In the genomic region with DNA sequence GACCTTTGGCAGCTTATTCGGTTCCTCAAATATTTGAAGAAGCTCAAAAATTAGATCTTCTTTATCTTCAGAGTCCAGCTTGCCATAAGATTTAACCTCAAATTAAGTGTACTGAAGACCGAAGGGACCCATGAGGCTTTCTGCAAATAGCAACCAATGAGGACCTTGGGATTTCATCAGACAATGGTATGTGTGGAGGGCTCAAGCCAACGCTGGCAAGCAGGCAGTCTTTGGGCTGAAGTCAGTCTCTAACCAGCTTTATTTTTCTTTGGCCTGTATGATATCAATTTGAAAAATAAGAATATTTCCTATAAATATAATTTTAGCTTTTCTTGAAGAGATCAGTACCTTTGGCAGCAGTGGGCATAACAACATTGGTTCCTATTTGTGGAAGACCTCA, we compare ENCODE assay signal across 23 cellular contexts.
"Had no signal": no experiment of that assay in that cellular context is flagged by ENCODE, and none has a peak within 500 bp of the region (broad histone marks: within the 10 kb centered on the region; RNA-seq: fewer than 3 reads in every experiment).

No MANE protein-coding gene starts in this region.

- H3K36me3 ChIP-seq: gastrocnemius medialis, pancreas, prostate gland, right lobe of liver, thyroid gland, upper lobe of left lung, uterus had no signal

- ATAC-seq: esophagus mucosa; gastrocnemius medialis; left ventricle myocardium superior; natural killer cell treated with Interleukin-12 subunit alpha and Interleukin-12 subunit beta and Interleukin-15 and Interleukin-18, amount 100 ng/mL, for 72 hours; right lobe of liver; stimulated activated naive B cell treated with anti-CD40 and anti-IgM and Interleukin-4, amounts not matched to agents 10 μg/mL and 1 μg/mL and 100 μg/mL, for 72 hours; stimulated activated naive CD8-positive, alpha-beta T cell treated with anti-CD3 and anti-CD28 coated beads, Interleukin-15, amount 100 ng/mL, for 72 hours had no signal

- H3K27me3 ChIP-seq: gastrocnemius medialis, pancreas, right lobe of liver, thyroid gland, upper lobe of left lung, uterus had no signal

- H3K4me3 ChIP-seq: gastrocnemius medialis, lung, pancreas, prostate gland, right lobe of liver, thyroid gland, upper lobe of left lung, uterus had no signal

- H3K9me3 ChIP-seq: gastrocnemius medialis, pancreas, prostate gland, right lobe of liver, thyroid gland, upper lobe of left lung, uterus had no signal

- H3K4me1 ChIP-seq: gastrocnemius medialis, pancreas, prostate gland, right lobe of liver, thyroid gland, upper lobe of left lung, uterus had no signal

- H3K27ac ChIP-seq: gastrocnemius medialis, pancreas, prostate gland, right lobe of liver, thyroid gland, upper lobe of left lung, uterus had no signal

- DNase-seq: effector memory CD4-positive, alpha-beta T cell; gastrocnemius medialis; glutamatergic neuron; immature natural killer cell; kidney; left cardiac atrium; left ventricle myocardium superior; mesenchymal stem cell; midbrain; occipital lobe; pancreas; right lobe of liver; stimulated activated CD4-positive, alpha-beta T cell treated with anti-CD3 and anti-CD28 coated beads, Interleukin-2, amount 100 ng/mL, for 24 hours; stimulated activated CD4-positive, alpha-beta T cell treated with anti-CD3 and anti-CD28 coated beads, Interleukin-4, amount 100 ng/mL, for 4 hours; stimulated activated naive B cell treated with anti-CD40 and anti-IgM and Interleukin-4, amounts not matched to agents 10 μg/mL and 1 μg/mL and 100 μg/mL, for 72 hours; stimulated activated naive CD8-positive, alpha-beta T cell treated with anti-CD3 and anti-CD28 coated beads, Interleukin-15, amount 100 ng/mL, for 72 hours; thyroid gland; upper lobe of left lung; uterus had no signal
